1 cellular context compared by ENCODE assay signal in the genomic region with DNA sequence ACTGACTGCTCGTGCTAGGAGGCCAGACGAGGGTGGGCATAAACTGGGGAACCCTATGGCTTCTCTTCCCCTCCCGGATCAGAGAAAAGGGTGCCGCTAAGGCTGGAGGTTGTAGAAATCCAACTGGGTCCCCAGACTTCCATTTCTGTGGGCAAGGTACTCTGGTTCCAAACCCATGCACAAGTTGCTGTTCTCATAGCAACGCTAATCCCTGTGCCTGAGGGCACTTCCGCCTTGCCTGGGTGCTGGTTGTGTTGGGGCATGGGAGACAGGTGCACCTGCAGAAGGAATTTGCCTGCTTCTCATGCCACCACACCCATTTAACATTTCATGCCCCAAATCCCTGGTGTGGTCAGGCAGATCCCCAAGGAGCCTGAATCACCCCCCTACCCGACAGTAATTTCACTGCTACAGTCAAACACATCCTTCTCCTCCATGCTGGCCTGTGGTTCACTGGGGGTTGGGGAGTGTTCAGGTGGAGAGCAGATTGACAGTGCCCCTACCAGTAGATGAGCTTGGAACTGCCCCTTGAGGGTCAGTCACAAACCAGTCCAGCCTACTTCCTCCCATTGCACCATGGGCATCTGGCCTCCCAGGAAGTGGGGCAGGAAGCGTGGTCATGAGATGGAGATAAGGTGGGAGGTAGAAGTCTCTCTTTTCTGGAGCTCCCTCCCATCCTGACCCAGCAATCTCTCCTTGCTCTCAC.
TF ChIP-seq lines count a peak whose summit lies in the region.

No MANE protein-coding gene starts in this region.

TF ChIP-seq in SK-N-SH treated with all-trans-retinoic acid at 6 μM for 48 hours, 23 proteins besides CTCF, POLR2A, EP300 and RAD21 (continued from another document):
- TF ChIP-seq ESRRG (CRISPR knock-in tag; IDR thresholded peaks at IDR 0.05) (no peak), ARNTL (CRISPR knock-in tag; IDR thresholded peaks at IDR 0.05; ENCODE audit: borderline replicate concordance, low read depth) (no peak), PPARA (CRISPR knock-in tag; IDR thresholded peaks at IDR 0.05; ENCODE audit: borderline replicate concordance) (no peak), TOX (CRISPR knock-in tag; IDR thresholded peaks at IDR 0.05; ENCODE audit: borderline replicate concordance) (no peak), RARB (CRISPR knock-in tag; IDR thresholded peaks at IDR 0.05) (no peak), SNAI2 (CRISPR knock-in tag; IDR thresholded peaks at IDR 0.05) (no peak)
- TF ChIP-seq, protein P1, sequence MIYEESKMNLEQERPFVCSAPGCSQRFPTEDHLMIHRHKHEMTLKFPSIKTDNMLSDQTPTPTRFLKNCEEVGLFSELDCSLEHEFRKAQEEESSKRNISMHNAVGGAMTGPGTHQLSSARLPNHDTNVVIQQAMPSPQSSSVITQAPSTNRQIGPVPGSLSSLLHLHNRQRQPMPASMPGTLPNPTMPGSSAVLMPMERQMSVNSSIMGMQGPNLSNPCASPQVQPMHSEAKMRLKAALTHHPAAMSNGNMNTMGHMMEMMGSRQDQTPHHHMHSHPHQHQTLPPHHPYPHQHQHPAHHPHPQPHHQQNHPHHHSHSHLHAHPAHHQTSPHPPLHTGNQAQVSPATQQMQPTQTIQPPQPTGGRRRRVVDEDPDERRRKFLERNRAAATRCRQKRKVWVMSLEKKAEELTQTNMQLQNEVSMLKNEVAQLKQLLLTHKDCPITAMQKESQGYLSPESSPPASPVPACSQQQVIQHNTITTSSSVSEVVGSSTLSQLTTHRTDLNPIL (CRISPR knock-in tag; IDR thresholded peaks at IDR 0.05; ENCODE audit: low read depth) = no peak
